8 cellular contexts compared by ENCODE assay signal in genomic region chr9:114906922-114907571, GRCh38. TPM values are rescaled to one million over a fixed set of nuclear protein-coding genes. Genes with fewer than 3 reads are reported as not detected.
DNase-seq lines count a peak whose midpoint lies in the region; ATAC-seq and TF ChIP-seq lines count a peak whose summit lies in the region.

No MANE protein-coding gene starts in this region.

- H3K27ac ChIP-seq in iPS DF 6.9 (ENCODE audit: low read length) = no peak overlapping the region
- no peak overlapping the region for H3K27ac ChIP-seq in tibial artery

- no peaks in the 10 kb centered on the region for H3K9me3 Mint-ChIP-seq in activated CD8-positive, alpha-beta T cell treated with anti-CD3 and anti-CD28 coated beads, Interleukin-2, amount 10 ng/mL, durations not matched to agents 7 days and 5 days (ENCODE audit: insufficient read depth)

- CTCF ChIA-PET in activated CD8-positive, alpha-beta T cell treated with anti-CD3 and anti-CD28 coated beads, Interleukin-2, amount 10 ng/mL, durations not matched to agents 7 days and 5 days (lab: Charles Lee) = interaction anchor here (0.6 to 14.2 kb wide), 56 partner anchors 8 to 502 kb away, joined by 3 to 304 read pairs (median 4); partner anchors contain the start of genes TEX48, TNFSF8 and WHRN

- TF ChIP-seq CTCF in tibial artery (IDR thresholded peaks at IDR 0.05) = peak; percentile 33 to 36

- H3K36me3 Mint-ChIP-seq in activated CD8-positive, alpha-beta T cell treated with anti-CD3 and anti-CD28 coated beads, Interleukin-2, amount 10 ng/mL, durations not matched to agents 7 days and 5 days (ENCODE audit: low read depth) = peaks cover 56% of the 10 kb centered on the region

- H3K4me3 ChIP-seq in iPS DF 6.9 (ENCODE audit: low read length) (no peak overlapping the region), tibial artery (no peak overlapping the region)

- WGBS in iPS DF 6.9 (ENCODE audit: insufficient coverage, insufficient read length) = no CpG with 5 or more reads among the region's 7 CpGs

- H3K4me1 Mint-ChIP-seq in activated CD8-positive, alpha-beta T cell treated with anti-CD3 and anti-CD28 coated beads, Interleukin-2, amount 10 ng/mL, durations not matched to agents 7 days and 5 days (ENCODE audit: low read depth) = peaks cover 56% of the 10 kb centered on the region

- no peaks in the 10 kb centered on the region for H3K36me3 ChIP-seq in iPS DF 6.9 (ENCODE audit: control insufficient read depth, insufficient read depth, low read length)
- H3K36me3 ChIP-seq in tibial artery = no peaks in the 10 kb centered on the region

- peak; percentile 11 for ATAC-seq in activated CD8-positive, alpha-beta T cell treated with anti-CD3 and anti-CD28 coated beads, Interleukin-2, amount 10 ng/mL, durations not matched to agents 7 days and 5 days
- ATAC-seq in HG03175 (IDR thresholded peaks at IDR 0.05; ENCODE audit: unreplicated experiment) = no peak

- DNase-seq in ACHN (peak; percentile 43), EL (peak; percentile 64), NCI-H2029 (lab: John Stamatoyannopoulos, UW) (peak; percentile 45), iPS DF 6.9 (ENCODE audit: low read depth, low spot score) (peak; percentile 58), tibial artery (no peak), posterior vena cava (ENCODE audit: low spot score) (no peak)
- DNase-seq in activated CD8-positive, alpha-beta T cell treated with anti-CD3 and anti-CD28 coated beads, Interleukin-2, amount 10 ng/mL, durations not matched to agents 7 days and 5 days = peak; percentile 57

- H3K4me3 Mint-ChIP-seq in activated CD8-positive, alpha-beta T cell treated with anti-CD3 and anti-CD28 coated beads, Interleukin-2, amount 10 ng/mL, durations not matched to agents 7 days and 5 days = peak overlapping the region; percentile 62

- no peaks in the 10 kb centered on the region for H3K27me3 Mint-ChIP-seq in activated CD8-positive, alpha-beta T cell treated with anti-CD3 and anti-CD28 coated beads, Interleukin-2, amount 10 ng/mL, durations not matched to agents 7 days and 5 days (ENCODE audit: low read depth)

- intact Hi-C loops in tibial artery (cut with DNase I; ENCODE audit: low total_unique reads) = loop anchor here (5.0 kb wide), 1 partner anchor 105 kb away; no protein-coding TSS in a partner anchor
- intact Hi-C loops in posterior vena cava (cut with DNase I) = loop anchor here in 1 of 2 donors (5.0 kb wide), 1 partner anchor 165 kb away; no protein-coding TSS in a partner anchor

- H3K27me3 ChIP-seq in iPS DF 6.9 (ENCODE audit: control insufficient read depth, insufficient read depth, low read length) (no peaks in the 10 kb centered on the region), tibial artery (no peaks in the 10 kb centered on the region)

- POLR2A ChIA-PET in activated CD8-positive, alpha-beta T cell treated with anti-CD3 and anti-CD28 coated beads, Interleukin-2, amount 10 ng/mL, durations not matched to agents 7 days and 5 days (lab: Charles Lee) = interaction anchor here (0.7 to 7.6 kb wide), 8 partner anchors 8 to 226 kb away, joined by 3 to 90 read pairs (median 4); partner anchors contain the start of gene TNFSF8

- no peaks in the 10 kb centered on the region for H3K9me3 ChIP-seq in iPS DF 6.9 (ENCODE audit: control insufficient read depth, insufficient read depth, low read length)
- H3K9me3 ChIP-seq in tibial artery = no peaks in the 10 kb centered on the region

- in situ Hi-C loops in ACHN (cut with HindIII; ENCODE audit: low pct_ligation_motif_present, low pct_unique_long_range_greater_than_20kb, low sequenced_read_pairs) = no loop called here

- H3K4me1 ChIP-seq in iPS DF 6.9 (ENCODE audit: control insufficient read depth, insufficient read depth, low read length) (no peaks in the 10 kb centered on the region), tibial artery (no peaks in the 10 kb centered on the region)

- H3K27ac Mint-ChIP-seq in activated CD8-positive, alpha-beta T cell treated with anti-CD3 and anti-CD28 coated beads, Interleukin-2, amount 10 ng/mL, durations not matched to agents 7 days and 5 days = peak overlapping the region; percentile 90

RNA-seq across cellular contexts. Expression of gene TNFSF8, which starts 23.3 kb away (rescaled TPM):
- total RNA-seq in activated CD8-positive, alpha-beta T cell treated with anti-CD3 and anti-CD28 coated beads, Interleukin-2, amount 10 ng/mL, durations not matched to agents 7 days and 5 days = 10 to 100 TPM; 52.6 to 55.3 TPM
- 1 to 10 TPM; 2.9 to 3.0 TPM for total RNA-seq in posterior vena cava

Comparison
In these comparisons a context has a peak if more than half of its experiments do, and no peak if none do; other contexts are left out.
1. DNase-seq: peak in ACHN (single experiment), EL (single experiment), NCI-H2029 (single experiment), activated CD8-positive, alpha-beta T cell treated with anti-CD3 and anti-CD28 coated beads, Interleukin-2, amount 10 ng/mL, durations not matched to agents 7 days and 5 days (single experiment) and iPS DF 6.9 (single experiment); none in tibial artery (0 of 2) and posterior vena cava (single experiment).
2. RNA of gene TNFSF8, which starts 23.3 kb away (total RNA-seq): 52.6 to 55.3 TPM in activated CD8-positive, alpha-beta T cell treated with anti-CD3 and anti-CD28 coated beads, Interleukin-2, amount 10 ng/mL, durations not matched to agents 7 days and 5 days; 2.9 to 3.0 TPM in posterior vena cava; every median in the first group is over 10 times any median in the second.